In the genomic region with DNA sequence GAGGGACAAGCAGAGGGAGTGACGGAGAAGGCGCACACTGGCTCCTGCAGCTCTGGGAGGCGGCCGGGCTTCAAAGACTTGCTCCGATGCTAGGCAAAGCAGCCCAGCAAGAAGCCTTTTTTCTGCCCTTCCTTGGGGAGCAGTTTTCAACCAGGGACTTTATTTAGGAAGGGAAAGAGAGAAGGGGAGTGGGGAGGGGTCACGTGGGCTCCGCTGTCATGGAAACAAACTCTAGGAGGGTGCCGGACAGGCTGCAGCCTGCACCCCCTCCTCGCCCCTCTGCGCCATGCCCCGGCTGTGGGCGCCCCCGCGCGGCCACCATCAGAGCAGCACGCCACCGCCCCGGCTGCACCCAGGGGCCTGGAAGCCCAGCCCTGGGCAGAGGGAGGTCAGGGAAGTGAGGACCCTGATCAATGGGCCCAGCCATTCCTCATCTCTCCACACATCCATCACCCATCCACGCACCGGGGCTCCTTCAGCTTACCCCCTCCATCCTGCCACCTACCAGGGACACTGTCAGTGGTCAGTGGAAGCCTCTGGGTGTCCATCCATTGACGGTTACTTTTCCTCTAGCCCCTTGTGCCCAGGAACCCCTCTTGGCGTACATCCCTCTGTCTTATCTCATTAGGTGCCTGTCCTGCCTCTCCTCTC, we compare ENCODE assay signal across 8 cellular contexts.
DNase-seq lines count a peak whose midpoint lies in the region; ATAC-seq and TF ChIP-seq lines count a peak whose summit lies in the region.

No MANE protein-coding gene starts in this region.

- in situ Hi-C loops in KBM-7 (cut with MboI; ENCODE audit: low pct_unique_long_range_greater_than_20kb, low sequenced_read_pairs): no loop called here

- H2AFZ ChIP-seq in ACC112 (ENCODE audit: low read length, unreplicated experiment) (peak overlapping the region; percentile 55), SU-DHL-6 (ENCODE audit: low read depth, low read length, severe bottlenecking) (no peak overlapping the region)

- H4K20me1 ChIP-seq in SU-DHL-6 (ENCODE audit: low read depth, low read length): no peaks in the 10 kb centered on the region

- H3K9me2 ChIP-seq in SU-DHL-6 (replicated peaks; ENCODE audit: insufficient read depth, low read length): no peaks in the 10 kb centered on the region

- no peak overlapping the region for H3K27ac Mint-ChIP-seq in activated naive CD8-positive, alpha-beta T cell treated with anti-CD3 and anti-CD28 coated beads, Interleukin-2, amount 50 U/mL, for 24 hours

- peaks cover 14% of the 10 kb centered on the region for H3K4me1 Mint-ChIP-seq in activated naive CD8-positive, alpha-beta T cell treated with anti-CD3 and anti-CD28 coated beads, Interleukin-2, amount 50 U/mL, for 24 hours

- peak; percentile 99 for TF ChIP-seq CTCF in SU-DHL-6 (IDR thresholded peaks at IDR 0.05; ENCODE audit: insufficient read depth, low read length, poor library complexity, severe bottlenecking)

- H3K27me3 Mint-ChIP-seq in activated naive CD8-positive, alpha-beta T cell treated with anti-CD3 and anti-CD28 coated beads, Interleukin-2, amount 50 U/mL, for 24 hours: peaks cover 9% of the 10 kb centered on the region

- H3K4me3 ChIP-seq in ACC112 (ENCODE audit: low read depth, low read length): peak overlapping the region; percentile 59
- no peak overlapping the region for H3K4me3 ChIP-seq in SU-DHL-6 (ENCODE audit: insufficient read depth, low read length, poor library complexity, severe bottlenecking)
- H3K4me3 ChIP-seq in skeletal muscle cell (ENCODE audit: low read depth, low read length): peak overlapping the region; percentile 39

- ATAC-seq in GM18867 (IDR thresholded peaks at IDR 0.05; ENCODE audit: unreplicated experiment) (peak; percentile 52), HG03469 (IDR thresholded peaks at IDR 0.05; ENCODE audit: unreplicated experiment) (no peak)
- ATAC-seq in activated naive CD8-positive, alpha-beta T cell treated with anti-CD3 and anti-CD28 coated beads, Interleukin-2, amount 50 U/mL, for 24 hours: peak; percentile 84

- H3K79me2 ChIP-seq in ACC112 (ENCODE audit: control insufficient read depth, insufficient read depth, low read length, unreplicated experiment) (no peaks in the 10 kb centered on the region), SU-DHL-6 (ENCODE audit: insufficient read depth, low read length) (no peaks in the 10 kb centered on the region)

- H3K9me3 Mint-ChIP-seq in activated naive CD8-positive, alpha-beta T cell treated with anti-CD3 and anti-CD28 coated beads, Interleukin-2, amount 50 U/mL, for 24 hours: no peaks in the 10 kb centered on the region

- no peaks in the 10 kb centered on the region for H3K36me3 Mint-ChIP-seq in activated naive CD8-positive, alpha-beta T cell treated with anti-CD3 and anti-CD28 coated beads, Interleukin-2, amount 50 U/mL, for 24 hours (ENCODE audit: low read depth)

- no peak overlapping the region for H3K27ac ChIP-seq in ACC112 (ENCODE audit: low read depth, low read length)
- no peak overlapping the region for H3K27ac ChIP-seq in SU-DHL-6 (ENCODE audit: low read depth, low read length)

- DNase-seq in KBM-7 (peak; percentile 38), hepatic stellate cell (ENCODE audit: low spot score) (peak; percentile 79), skeletal muscle cell (ENCODE audit: low read depth) (no peak)
- peak; percentile 85 for DNase-seq in activated naive CD8-positive, alpha-beta T cell treated with anti-CD3 and anti-CD28 coated beads, Interleukin-2, amount 50 U/mL, for 24 hours

- H3K27me3 ChIP-seq in ACC112 (ENCODE audit: insufficient read depth, low read length) (peaks cover 22% of the 10 kb centered on the region), SU-DHL-6 (ENCODE audit: low read length) (no peaks in the 10 kb centered on the region)

- no peak overlapping the region for H3K4me3 Mint-ChIP-seq in activated naive CD8-positive, alpha-beta T cell treated with anti-CD3 and anti-CD28 coated beads, Interleukin-2, amount 50 U/mL, for 24 hours

- no peaks in the 10 kb centered on the region for H3F3A ChIP-seq in SU-DHL-6 (ENCODE audit: insufficient read depth)

- H3K36me3 ChIP-seq in ACC112 (ENCODE audit: insufficient read depth, low read length) (no peaks in the 10 kb centered on the region), SU-DHL-6 (ENCODE audit: low read length) (no peaks in the 10 kb centered on the region)

- H3K4me1 ChIP-seq in ACC112 (ENCODE audit: control insufficient read depth, insufficient read depth, low read length, unreplicated experiment): peaks cover 4% of the 10 kb centered on the region

- H3K9ac ChIP-seq in SU-DHL-6 (ENCODE audit: low read length): no peak overlapping the region

- no peak overlapping the region for H3K4me2 ChIP-seq in SU-DHL-6 (ENCODE audit: low read depth, low read length, poor library complexity, severe bottlenecking)

- no peaks in the 10 kb centered on the region for H3K9me3 ChIP-seq in SU-DHL-6 (ENCODE audit: insufficient read depth, low read length)
